1 cellular context compared by ENCODE assay signal in the genomic region with DNA sequence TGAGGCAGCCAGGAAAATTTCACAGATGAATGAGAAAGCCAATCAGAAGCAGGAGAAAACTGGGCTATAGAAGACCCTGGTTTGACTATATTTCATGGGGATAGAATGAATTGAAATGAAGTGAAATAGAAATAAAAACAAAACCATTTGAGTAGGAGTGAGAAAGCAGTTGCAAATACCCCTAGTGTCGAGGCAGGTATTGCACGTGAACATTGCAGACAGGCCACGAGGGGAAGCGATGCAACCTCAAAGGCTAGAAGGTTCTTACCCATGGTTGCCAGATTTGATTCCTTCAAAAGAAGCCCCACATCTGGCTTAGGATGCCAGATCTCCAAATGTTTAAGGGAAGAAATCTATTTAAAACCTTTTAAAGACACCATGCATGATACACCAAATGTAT.
TF ChIP-seq lines count a peak whose summit lies in the region.

No MANE protein-coding gene starts in this region.

TF ChIP-seq in HepG2, 621 proteins besides CTCF, POLR2A, EP300 and RAD21 (continued from another document):
- TF ChIP-seq, protein P1, sequence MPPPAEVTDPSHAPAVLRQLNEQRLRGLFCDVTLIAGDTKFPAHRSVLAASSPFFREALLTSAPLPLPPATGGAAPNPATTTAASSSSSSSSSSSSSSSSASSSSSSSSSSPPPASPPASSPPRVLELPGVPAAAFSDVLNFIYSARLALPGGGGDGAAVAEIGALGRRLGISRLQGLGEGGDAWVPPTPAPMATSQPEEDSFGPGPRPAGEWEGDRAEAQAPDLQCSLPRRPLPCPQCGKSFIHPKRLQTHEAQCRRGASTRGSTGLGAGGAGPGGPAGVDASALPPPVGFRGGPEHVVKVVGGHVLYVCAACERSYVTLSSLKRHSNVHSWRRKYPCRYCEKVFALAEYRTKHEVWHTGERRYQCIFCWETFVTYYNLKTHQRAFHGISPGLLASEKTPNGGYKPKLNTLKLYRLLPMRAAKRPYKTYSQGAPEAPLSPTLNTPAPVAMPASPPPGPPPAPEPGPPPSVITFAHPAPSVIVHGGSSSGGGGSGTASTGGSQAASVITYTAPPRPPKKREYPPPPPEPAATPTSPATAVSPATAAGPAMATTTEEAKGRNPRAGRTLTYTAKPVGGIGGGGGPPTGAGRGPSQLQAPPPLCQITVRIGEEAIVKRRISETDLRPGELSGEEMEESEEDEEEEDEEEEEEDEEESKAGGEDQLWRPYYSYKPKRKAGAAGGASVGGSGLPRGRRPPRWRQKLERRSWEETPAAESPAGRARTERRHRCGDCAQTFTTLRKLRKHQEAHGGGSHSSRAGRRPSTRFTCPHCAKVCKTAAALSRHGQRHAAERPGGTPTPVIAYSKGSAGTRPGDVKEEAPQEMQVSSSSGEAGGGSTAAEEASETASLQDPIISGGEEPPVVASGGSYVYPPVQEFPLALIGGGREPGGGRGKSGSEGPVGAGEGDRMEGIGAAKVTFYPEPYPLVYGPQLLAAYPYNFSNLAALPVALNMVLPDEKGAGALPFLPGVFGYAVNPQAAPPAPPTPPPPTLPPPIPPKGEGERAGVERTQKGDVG (CRISPR knock-in tag; IDR thresholded peaks at IDR 0.05; ENCODE audit: borderline replicate concordance): no peak
- TF ChIP-seq ZNF180 (CRISPR knock-in tag; IDR thresholded peaks at IDR 0.05; ENCODE audit: borderline replicate concordance, low read depth) (no peak), RBM39 (IDR thresholded peaks at IDR 0.05; ENCODE audit: low read depth, low read length, poor library complexity, severe bottlenecking) (no peak), ZNF367 (CRISPR knock-in tag; IDR thresholded peaks at IDR 0.05; ENCODE audit: borderline replicate concordance) (no peak), ZNF496 (CRISPR knock-in tag; IDR thresholded peaks at IDR 0.05; ENCODE audit: insufficient replicate concordance) (no peak), RBM22 (optimal IDR thresholded peaks at IDR 0.05; ENCODE audit: low read length) (no peak), HMGA1 (CRISPR knock-in tag; conservative IDR thresholded peaks at IDR 0.05) (no peak), ZNF878 (CRISPR knock-in tag; IDR thresholded peaks at IDR 0.05) (no peak)
- TF ChIP-seq, protein P2, sequence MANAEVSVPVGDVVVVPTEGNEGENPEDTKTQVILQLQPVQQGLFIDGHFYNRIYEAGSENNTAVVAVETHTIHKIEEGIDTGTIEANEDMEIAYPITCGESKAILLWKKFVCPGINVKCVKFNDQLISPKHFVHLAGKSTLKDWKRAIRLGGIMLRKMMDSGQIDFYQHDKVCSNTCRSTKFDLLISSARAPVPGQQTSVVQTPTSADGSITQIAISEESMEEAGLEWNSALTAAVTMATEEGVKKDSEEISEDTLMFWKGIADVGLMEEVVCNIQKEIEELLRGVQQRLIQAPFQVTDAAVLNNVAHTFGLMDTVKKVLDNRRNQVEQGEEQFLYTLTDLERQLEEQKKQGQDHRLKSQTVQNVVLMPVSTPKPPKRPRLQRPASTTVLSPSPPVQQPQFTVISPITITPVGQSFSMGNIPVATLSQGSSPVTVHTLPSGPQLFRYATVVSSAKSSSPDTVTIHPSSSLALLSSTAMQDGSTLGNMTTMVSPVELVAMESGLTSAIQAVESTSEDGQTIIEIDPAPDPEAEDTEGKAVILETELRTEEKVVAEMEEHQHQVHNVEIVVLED (CRISPR knock-in tag; IDR thresholded peaks at IDR 0.05; ENCODE audit: borderline replicate concordance): no peak
- TF ChIP-seq, protein P3, sequence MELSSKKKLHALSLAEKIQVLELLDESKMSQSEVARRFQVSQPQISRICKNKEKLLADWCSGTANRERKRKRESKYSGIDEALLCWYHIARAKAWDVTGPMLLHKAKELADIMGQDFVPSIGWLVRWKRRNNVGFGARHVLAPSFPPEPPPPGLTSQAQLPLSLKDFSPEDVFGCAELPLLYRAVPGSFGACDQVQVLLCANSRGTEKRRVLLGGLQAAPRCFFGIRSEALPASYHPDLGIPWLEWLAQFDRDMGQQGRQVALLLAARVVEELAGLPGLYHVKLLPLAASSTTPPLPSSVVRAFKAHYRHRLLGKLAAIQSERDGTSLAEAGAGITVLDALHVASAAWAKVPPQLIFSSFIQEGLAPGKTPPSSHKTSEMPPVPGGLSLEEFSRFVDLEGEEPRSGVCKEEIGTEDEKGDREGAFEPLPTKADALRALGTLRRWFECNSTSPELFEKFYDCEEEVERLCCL (CRISPR knock-in tag; IDR thresholded peaks at IDR 0.05; ENCODE audit: borderline replicate concordance): no peak
